18 cellular contexts compared by ENCODE assay signal in the genomic region with DNA sequence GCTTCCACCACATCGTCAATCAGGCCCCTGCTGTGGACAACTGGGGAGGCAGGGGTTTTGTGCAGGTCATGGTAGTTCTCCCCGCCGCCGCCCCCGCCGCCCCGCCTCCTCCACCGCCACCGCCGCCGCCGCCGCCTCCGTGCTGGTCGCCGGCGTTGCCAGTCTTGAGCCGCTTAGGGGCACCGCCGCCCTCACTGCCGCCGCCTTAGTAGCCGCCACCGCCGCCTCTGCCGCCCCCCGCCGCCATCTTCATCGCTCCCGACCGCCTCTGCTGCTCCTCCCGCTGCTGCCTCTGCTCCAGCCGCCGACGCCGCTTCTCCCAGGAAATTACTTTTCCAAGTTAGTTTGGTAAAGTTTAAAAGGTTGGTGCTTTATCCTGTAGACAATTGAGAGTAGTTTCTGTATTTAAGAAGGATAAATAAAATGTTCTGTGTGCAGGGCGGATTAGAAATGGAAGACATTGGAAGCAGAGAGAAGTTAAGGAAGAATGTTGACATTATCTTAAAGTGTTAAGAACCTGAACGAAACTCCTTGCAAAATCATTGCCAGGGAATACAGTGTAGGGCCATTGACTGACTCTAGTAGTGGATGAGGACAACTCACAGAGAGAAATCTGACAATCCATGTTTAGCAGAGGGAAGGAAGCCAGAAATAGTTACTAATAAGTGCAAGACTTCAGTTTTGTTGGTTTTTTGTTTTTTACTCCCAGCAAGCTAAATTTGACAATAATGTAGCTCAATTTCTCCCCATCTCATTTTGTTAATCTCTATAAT. TPM values are rescaled to one million over a fixed set of nuclear protein-coding genes. Genes with fewer than 3 reads are reported as not detected.
DNase-seq lines count a peak whose midpoint lies in the region; ATAC-seq and TF ChIP-seq lines count a peak whose summit lies in the region.
"Had no signal": no experiment of that assay in that cellular context is flagged by ENCODE, and none has a peak within 500 bp of the region (broad histone marks: within the 10 kb centered on the region; RNA-seq: fewer than 3 reads in every experiment).

No MANE protein-coding gene starts in this region.

- peak overlapping the region; percentile 45 for H3K4me3 ChIP-seq in HUES48 (ENCODE audit: low read depth, low read length)
- H3K4me3 ChIP-seq: Peyer's patch, SK-N-MC had no signal

- DNase-seq in astrocyte of the hippocampus (ENCODE audit: low read depth, low spot score) = peak; percentile 24
- DNase-seq in iPS-NIHi7 (ENCODE audit: extremely low spot score) = peak; percentile 35
- DNase-seq in progenitor cell of endocrine pancreas (ENCODE audit: low spot score, unreplicated experiment) = peak; percentile 15
- no peak for DNase-seq in Kasumi-1 (lab: John Stamatoyannopoulos, UW)
- DNase-seq: activated CD4-positive, alpha-beta T cell treated with anti-CD3 and anti-CD28 coated beads for 36 hours; activated effector memory CD4-positive, alpha-beta T cell treated with Interleukin-2 at 50 U/mL for 16 hours; aorta; CD8-positive, alpha-beta memory T cell; foreskin keratinocyte; NCI-H146; Peyer's patch; T1000 had no signal

- H3K9me3 Mint-ChIP-seq in progenitor cell of endocrine pancreas (ENCODE audit: low read depth) = peaks cover 4% of the 10 kb centered on the region

- ATAC-seq in GM19455 (IDR thresholded peaks at IDR 0.05; ENCODE audit: unreplicated experiment) = no peak
- ATAC-seq in HG02884 (IDR thresholded peaks at IDR 0.05; ENCODE audit: unreplicated experiment) = no peak
- ATAC-seq: activated CD4-positive, alpha-beta T cell treated with anti-CD3 and anti-CD28 coated beads for 36 hours; foreskin keratinocyte; HepG2 had no signal

- no peak overlapping the region for H3K27ac ChIP-seq in HUES48 (ENCODE audit: low read depth, low read length)
- H3K27ac ChIP-seq: foreskin keratinocyte, Peyer's patch, SK-N-MC had no signal

- H3K9me3 ChIP-seq in HUES48 (ENCODE audit: control insufficient read depth, insufficient read depth, low read length) = no peaks in the 10 kb centered on the region
- H3K9me3 ChIP-seq: Peyer's patch had no signal

- peaks cover 51% of the 10 kb centered on the region for H3K27me3 ChIP-seq in HUES48 (ENCODE audit: control insufficient read depth, insufficient read depth, low read length)
- H3K27me3 ChIP-seq: Peyer's patch had no signal

- H3K36me3 Mint-ChIP-seq in progenitor cell of endocrine pancreas (ENCODE audit: insufficient read depth) = peaks cover 2% of the 10 kb centered on the region

- peak overlapping the region; percentile 70 for H3K4me3 Mint-ChIP-seq in progenitor cell of endocrine pancreas (ENCODE audit: low read depth)
- H3K4me3 Mint-ChIP-seq: activated CD4-positive, alpha-beta T cell treated with anti-CD3 and anti-CD28 coated beads for 36 hours; CD8-positive, alpha-beta memory T cell; stimulated activated naive CD8-positive, alpha-beta T cell treated with anti-CD3 and anti-CD28 coated beads, Interleukin-15, Interleukin-2, amounts not matched to agents 100 ng/mL and 50 ng/mL, for 24 hours had no signal

- TF ChIP-seq CTCF in progenitor cell of endocrine pancreas (IDR thresholded peaks at IDR 0.05; ENCODE audit: unreplicated experiment) = no peak

- no peaks in the 10 kb centered on the region for H3K36me3 ChIP-seq in HUES48 (ENCODE audit: control insufficient read depth, insufficient read depth, low read length)
- H3K36me3 ChIP-seq: Peyer's patch had no signal

- H3K27ac Mint-ChIP-seq in progenitor cell of endocrine pancreas = no peak overlapping the region
- H3K27ac Mint-ChIP-seq: activated CD4-positive, alpha-beta T cell treated with anti-CD3 and anti-CD28 coated beads for 36 hours; CD8-positive, alpha-beta memory T cell; stimulated activated naive CD8-positive, alpha-beta T cell treated with anti-CD3 and anti-CD28 coated beads, Interleukin-15, Interleukin-2, amounts not matched to agents 100 ng/mL and 50 ng/mL, for 24 hours had no signal

- H3K4me1 Mint-ChIP-seq in progenitor cell of endocrine pancreas (ENCODE audit: low read depth) = peaks cover 2% of the 10 kb centered on the region

- H3K4me1 ChIP-seq in HUES48 (ENCODE audit: control insufficient read depth, insufficient read depth, low read length) = no peaks in the 10 kb centered on the region; the same call in 1 of the 2 replicates
- H3K4me1 ChIP-seq: foreskin keratinocyte, Peyer's patch had no signal

- no peak overlapping the region for H3K9ac ChIP-seq in HUES48 (ENCODE audit: low read depth, low read length)

- H3K27me3 Mint-ChIP-seq in progenitor cell of endocrine pancreas = peaks cover 70% of the 10 kb centered on the region

RNA-seq across cellular contexts. Expression of gene GOLGA8A, which starts 53.0 kb away (rescaled TPM):
- 160 and 161 TPM in 2 replicates for total RNA-seq in progenitor cell of endocrine pancreas

Comparison
In these comparisons a context has a peak if more than half of its experiments do, and no peak if none do; other contexts are left out.
1. DNase-seq: peak in astrocyte of the hippocampus (single experiment), iPS-NIHi7 (single experiment) and progenitor cell of endocrine pancreas (single experiment); none in Kasumi-1 (0 of 2).